Comparison of ENCODE assay signal across 8 cellular contexts in genomic region chr2:203650860-203651613, GRCh38. TPM values are rescaled to one million over a fixed set of nuclear protein-coding genes. Genes with fewer than 3 reads are reported as not detected.
DNase-seq lines count a peak whose midpoint lies in the region; ATAC-seq and TF ChIP-seq lines count a peak whose summit lies in the region.

No MANE protein-coding gene starts in this region.

- H3K9me3 ChIP-seq in HCT116 (ENCODE audit: control insufficient read depth in 1 of 2, insufficient read depth in 1 of 2, low read depth in 1 of 2, low read length in 2 of 2) (no peaks in the 10 kb centered on the region), lung (ENCODE audit: control insufficient read depth in 2 of 2, insufficient read depth in 1 of 2, low read length in 1 of 2) (no peaks in the 10 kb centered on the region)

- peak; percentile 14 to 74 (median 60); a peak in 5 of 6 replicates for TF ChIP-seq CTCF in HCT116 (IDR thresholded peaks at IDR 0.05 in 2 of 3, conservative IDR thresholded peaks at IDR 0.05 in 1 of 3; ENCODE audit: borderline replicate concordance in 1 of 3, insufficient read depth in 1 of 3, low read depth in 2 of 3, low read length in 2 of 3)
- TF ChIP-seq CTCF in lung (IDR thresholded peaks at IDR 0.05; ENCODE audit: control extremely low read depth, extremely low read depth) = peak; percentile 32
- TF ChIP-seq CTCF in lower leg skin (IDR thresholded peaks at IDR 0.05) = no peak

- DNase-seq in DMS153 (lab: John Stamatoyannopoulos, UW) (peak; percentile 81), HCT116 (ENCODE audit: low read depth, low spot score) (peak; percentile 37), NCI-H82 (lab: John Stamatoyannopoulos, UW) (peak; percentile 61), cerebellar cortex (ENCODE audit: low spot score) (peak; percentile 9), lung (ENCODE audit: low spot score) (no peak), lower leg skin (ENCODE audit: low spot score in 2 of 2) (no peak), NCI-H524 treated with DMSO at 0.1 percent for 48 hours (lab: John Stamatoyannopoulos, UW) (no peak)

- H3K79me2 ChIP-seq in HCT116 (ENCODE audit: insufficient read depth, low read length) = no peaks in the 10 kb centered on the region

- H3K4me2 ChIP-seq in HCT116 (ENCODE audit: low read length) = no peak overlapping the region

- 31 to 39% methylated on average over 4 of the region's 4 CpGs for WGBS in lung, 2 donors
- 44 to 54% methylated on average over 4 of the region's 4 CpGs for WGBS in lower leg skin, 2 donors

- H3K36me3 ChIP-seq in HCT116 (ENCODE audit: control insufficient read depth in 1 of 2, insufficient read depth in 2 of 2, low read length in 2 of 2) = no peaks in the 10 kb centered on the region
- H3K36me3 ChIP-seq in lung (ENCODE audit: control insufficient read depth in 2 of 2, insufficient read depth in 2 of 2, low read length in 2 of 2) = no peaks in the 10 kb centered on the region

- intact Hi-C loops in HCT116 (cut with micrococcal nuclease) = loop anchor here (1.0 to 10.0 kb wide), 5 partner anchors 164 to 1066 kb away; no protein-coding TSS in a partner anchor
- intact Hi-C loops in lower leg skin (cut with DNase I; ENCODE audit: low total_unique reads) = no loop called here

- POLR2A ChIA-PET in HCT116 (lab: Charles Lee) = no interaction called here

- peak; percentile 88 for ATAC-seq in HCT116
- ATAC-seq in lung (ENCODE audit: insufficient read depth, low FRiP score) = peak; percentile 68
- ATAC-seq in HG02798 (IDR thresholded peaks at IDR 0.05; ENCODE audit: poor library complexity, unreplicated experiment) = no peak

- no peaks in the 10 kb centered on the region for H4K20me1 ChIP-seq in HCT116 (ENCODE audit: insufficient read depth)

- H2AFZ ChIP-seq in HCT116 (ENCODE audit: low read depth, low read length, poor library complexity, severe bottlenecking) = peak overlapping the region; percentile 82

- H3K27ac ChIP-seq in HCT116 (ENCODE audit: low read depth, low read length) = no peak overlapping the region
- peak overlapping the region in 1 of 2 donors; percentile 17 for H3K27ac ChIP-seq in lung (ENCODE audit: low read depth in 1 of 2, low read length in 1 of 2)

- TF ChIP-seq POLR2A in HCT116 (IDR thresholded peaks at IDR 0.05; ENCODE audit: borderline replicate concordance, extremely low read depth, insufficient read depth, insufficient read length) (no peak), lower leg skin (IDR thresholded peaks at IDR 0.05) (no peak)

- H3K9ac ChIP-seq in HCT116 (ENCODE audit: low read length) = no peak overlapping the region

- H3K27me3 ChIP-seq in HCT116 (ENCODE audit: insufficient read depth, low read length) (no peaks in the 10 kb centered on the region), lung (ENCODE audit: control insufficient read depth, insufficient read depth) (no peaks in the 10 kb centered on the region)

- CTCF ChIA-PET in HCT116 (lab: Charles Lee) = interaction anchor here (0.9 kb wide), 1 partner anchor 164 kb away, joined by 3 read pairs; no protein-coding TSS in a partner anchor

- H3K4me3 ChIP-seq in HCT116 (replicated peaks in 1 of 2; ENCODE audit: low read depth in 1 of 2, low read length in 2 of 2) (no peak overlapping the region), lung (no peak overlapping the region), lower leg skin (ENCODE audit: low read depth, poor library complexity, severe bottlenecking) (no peak overlapping the region)

- no TSS peak for BruUV-seq in HCT116 (replicated peaks; lab: Mats Ljungman, UMichigan)

- H3K9me2 ChIP-seq in HCT116 (ENCODE audit: insufficient read depth) = no peaks in the 10 kb centered on the region

- RAD21 ChIA-PET in HCT116 (lab: Charles Lee; ENCODE audit: low non-redundant PET in 1 of 2, low total read pairs in 2 of 2, uncharacterized antibody in 2 of 2, unreplicated experiment in 2 of 2) = interaction anchor here in 1 of 2 experiments (0.7 kb wide), 1 partner anchor 164 kb away, joined by 3 read pairs; no protein-coding TSS in a partner anchor

- peak; percentile 90 for TF ChIP-seq RAD21 in HCT116 (IDR thresholded peaks at IDR 0.05; ENCODE audit: low read depth)

- H3K4me1 ChIP-seq in HCT116 (ENCODE audit: control insufficient read depth in 1 of 2, insufficient read depth in 2 of 2, low read length in 2 of 2) = peaks cover 0 to 9% of the 10 kb centered on the region in 2 experiments; a peak in 3 of 4 replicates
- peaks cover 0 to 7% of the 10 kb centered on the region in 2 donors for H3K4me1 ChIP-seq in lung (ENCODE audit: control insufficient read depth in 2 of 2, insufficient read depth in 2 of 2, low read length in 2 of 2)

TF ChIP-seq in HCT116, 20 proteins besides CTCF, POLR2A, EP300 and RAD21:
- TF ChIP-seq CBX3 (IDR thresholded peaks at IDR 0.05; ENCODE audit: low read depth) (peak; percentile 39; the same call in 1 of the 2 replicates), ZBTB33 (IDR thresholded peaks at IDR 0.05; ENCODE audit: extremely low read depth, insufficient replicate concordance, low read length) (no peak), EZH2phosphoT487 (IDR thresholded peaks at IDR 0.05; ENCODE audit: borderline replicate concordance) (no peak)

RNA-seq across cellular contexts. Expression of gene CD28, which starts 55.4 kb away (rescaled TPM):
- total RNA-seq in HCT116 (2021; ENCODE audit: unreplicated experiment) = 0.37 TPM
- polyA plus RNA-seq in HCT116 (2012) = not detected in 2 replicates
- 1 to 10 TPM; 1.0 to 3.0 TPM for total RNA-seq in lung
- polyA plus RNA-seq in lung = under 1 TPM; 0.14 to 0.84 TPM
- total RNA-seq in lower leg skin = under 1 TPM; 0.08 to 0.45 (median 0.31) TPM

Comparison
In these comparisons a context has a peak if more than half of its experiments do, and no peak if none do; other contexts are left out.
1. DNase-seq: peak in DMS153 (single experiment), HCT116 (single experiment), NCI-H82 (single experiment) and cerebellar cortex (single experiment); none in lung (single experiment), lower leg skin (0 of 2) and NCI-H524 treated with DMSO at 0.1 percent for 48 hours (single experiment).
2. CTCF ChIP-seq: peak in HCT116 (3 of 3) and lung (single experiment); none in lower leg skin (0 of 3).